8 cellular contexts compared by ENCODE assay signal in the genomic region with DNA sequence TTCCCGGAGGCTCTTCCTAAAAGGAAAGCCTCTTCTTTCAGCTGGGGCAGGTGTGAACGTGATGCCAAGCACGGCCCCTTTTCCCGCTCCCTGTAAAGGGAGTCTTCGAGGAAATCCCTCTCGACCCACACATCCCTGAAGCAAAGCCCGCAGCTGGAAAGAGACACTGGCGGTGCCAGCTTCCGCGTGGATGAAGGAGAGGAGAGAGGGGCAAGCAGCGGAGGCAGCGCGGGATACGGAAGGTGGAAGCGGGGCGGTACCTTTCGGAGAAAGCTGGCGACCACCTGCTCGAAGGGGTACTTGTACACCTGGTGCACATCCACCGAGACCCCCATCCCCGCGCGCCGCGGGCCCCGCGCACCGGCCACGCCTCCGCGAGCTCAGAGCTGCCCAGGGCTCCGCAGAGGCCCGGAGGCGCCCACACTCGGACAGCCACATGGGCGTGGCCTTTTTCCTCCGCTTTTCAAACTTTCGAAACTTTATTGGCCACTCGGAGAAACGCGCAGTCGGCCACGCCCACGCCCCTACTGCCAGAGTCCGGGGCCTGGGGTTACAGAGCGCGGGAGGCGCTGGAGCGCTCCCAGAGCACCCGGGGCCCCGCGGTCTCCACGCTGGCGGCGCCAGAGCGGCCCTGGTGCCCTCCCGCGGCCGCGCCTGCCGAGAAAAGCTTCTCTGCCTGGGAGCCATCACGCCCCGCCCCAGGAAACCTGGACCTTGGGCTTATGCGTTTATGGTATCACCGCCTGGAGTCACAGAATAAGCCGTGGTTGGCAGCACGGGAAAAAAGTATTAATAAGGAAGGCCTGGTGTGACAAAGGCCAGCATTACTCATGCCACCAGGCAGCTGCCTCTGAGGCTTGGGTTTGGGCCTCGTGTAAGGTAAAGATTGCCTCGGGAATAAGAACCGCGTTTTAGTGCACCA. TPM values are rescaled to one million over a fixed set of nuclear protein-coding genes. Genes with fewer than 3 reads are reported as not detected.
DNase-seq lines count a peak whose midpoint lies in the region; ATAC-seq and TF ChIP-seq lines count a peak whose summit lies in the region.

A gene (minus strand): TSS at position 426 of the 922 bp plus-strand sequence. CDS start 91 bp downstream, at position 335.

- ATAC-seq in GM21723 (IDR thresholded peaks at IDR 0.05; ENCODE audit: unreplicated experiment) (peak; percentile 86), heart left ventricle (peak; percentile 88 to 97 (median 95))

- WGBS in heart left ventricle, 4 donors: 1 to 2% (median 1%) methylated on average over 37 to 71 of the region's 71 CpGs
- 0 to 1% (median 1%) methylated on average over 62 to 71 of the region's 71 CpGs for WGBS in ovary, 3 donors

- peak within 1 kb of the TSS; percentile 79 for H3K9ac ChIP-seq in adipocyte (ENCODE audit: low read length)

- H3K27ac ChIP-seq in heart left ventricle (peak within 1 kb of the TSS; percentile 40 to 82 (median 69)), ovary (peak within 1 kb of the TSS; percentile 47 to 48)

- H3K9me3 ChIP-seq in adipocyte (ENCODE audit: control insufficient read depth, low read length) (no peaks in the 10 kb centered on the region), heart left ventricle (no peaks in the 10 kb centered on the region), ovary (no peaks in the 10 kb centered on the region)

- H3K36me3 ChIP-seq in adipocyte (ENCODE audit: control insufficient read depth, insufficient read depth, low read length, severe bottlenecking) (no peaks in the 10 kb centered on the region), heart left ventricle (no peaks in the 10 kb centered on the region), ovary (no peaks in the 10 kb centered on the region)

- no peaks in the 10 kb centered on the region for H3K36me3 Mint-ChIP-seq in type B pancreatic cell

- H3K4me3 Mint-ChIP-seq in type B pancreatic cell: peak within 1 kb of the TSS; percentile 81

- intact Hi-C loops in heart left ventricle (cut with DNase I) (loop anchor here in 9 of 10 donors (1.0 to 10.0 kb wide), 6 partner anchors 43 to 290 kb away; no protein-coding TSS in a partner anchor), ovary (cut with DNase I) (no loop called here)

- TF ChIP-seq EP300 in ovary (IDR thresholded peaks at IDR 0.05): no peak

- peaks cover 27% of the 10 kb centered on the region for H3K4me1 Mint-ChIP-seq in type B pancreatic cell (ENCODE audit: unreplicated experiment)

- TF ChIP-seq CTCF in heart left ventricle (IDR thresholded peaks at IDR 0.05): peak in 3 of 12 donors; percentile 12 to 32 (median 28)
- no peak for TF ChIP-seq CTCF in ovary (IDR thresholded peaks at IDR 0.05)
- peak; percentile 29 for TF ChIP-seq CTCF in type B pancreatic cell (conservative IDR thresholded peaks at IDR 0.05)

- H3K27me3 ChIP-seq in adipocyte (replicated peaks; ENCODE audit: control insufficient read depth, insufficient read depth, low read length) (no peaks in the 10 kb centered on the region), heart left ventricle (no peaks in the 10 kb centered on the region), ovary (no peaks in the 10 kb centered on the region)

- no peaks in the 10 kb centered on the region for H3K27me3 Mint-ChIP-seq in type B pancreatic cell

- DNase-seq in DMS79 treated with DMSO at 0.1 percent for 48 hours (lab: John Stamatoyannopoulos, UW) (peak; percentile 13), HuH-7 (ENCODE audit: low spot score) (peak; percentile 81), SK-MEL-5 (ENCODE audit: low read depth, low spot score) (peak; percentile 85), adipocyte (ENCODE audit: low read depth) (peak; percentile 97), heart left ventricle (peak; percentile 89 to 93 (median 91)), ovary (peak; percentile 85 to 92 (median 91)), type B pancreatic cell (ENCODE audit: extremely low spot score, unreplicated experiment) (peak; percentile 88)

- H3K4me3 ChIP-seq in adipocyte (ENCODE audit: low read length) (peak within 1 kb of the TSS; percentile 93), heart left ventricle (peak within 1 kb of the TSS; percentile 65 to 85 (median 76)), ovary (peak within 1 kb of the TSS; percentile 79)

- peaks cover 4% of the 10 kb centered on the region for H3K9me3 Mint-ChIP-seq in type B pancreatic cell

- H3K4me1 ChIP-seq in adipocyte (ENCODE audit: control insufficient read depth, insufficient read depth, low read length) (peaks cover 17% of the 10 kb centered on the region), heart left ventricle (peaks cover 0 to 26% (median 13%) of the 10 kb centered on the region in 12 donors), ovary (ENCODE audit: insufficient read depth) (peaks cover 7% of the 10 kb centered on the region)

- H3K27ac Mint-ChIP-seq in type B pancreatic cell: peak within 1 kb of the TSS; percentile 76

- in situ Hi-C loops in SK-MEL-5 (cut with HindIII; ENCODE audit: low pct_unique_long_range_greater_than_20kb, low sequenced_read_pairs): no loop called here

- TF ChIP-seq POLR2A in heart left ventricle (IDR thresholded peaks at IDR 0.05) (peak in 1 of 2 donors; percentile 75), ovary (IDR thresholded peaks at IDR 0.05) (no peak)

RNA-seq across cellular contexts. Expression of the gene that starts here (rescaled TPM):
- total RNA-seq in SK-MEL-5 (2014; rRNA removed; shearing (Covaris generic)): 19.1 and 22.6 TPM in 2 replicates
- polyA plus RNA-seq in SK-MEL-5 (2015; cell fraction: cytosol; rRNA removed): 6.3 and 8.6 TPM in 2 replicates
- 1.2 and 2.2 TPM in 2 replicates for polyA plus RNA-seq in SK-MEL-5 (2015; cell fraction: nucleus; rRNA removed)
- total RNA-seq in heart left ventricle (10 to 100 TPM in 5 of 9 donors, 1 to 10 TPM in 4; 6.5 to 26.7 (median 10.6) TPM), ovary (10 to 100 TPM; 14.5 to 49.7 (median 29.2) TPM), type B pancreatic cell (ENCODE audit: low replicate concordance) (15.5 and 19.6 TPM in 2 replicates)
- polyA plus RNA-seq in heart left ventricle (1 to 10 TPM; 1.2 to 1.7 TPM), ovary (1 to 10 TPM; 5.4 to 5.5 TPM)

Comparison
In these comparisons a context has a peak if more than half of its experiments do, and no peak if none do; other contexts are left out.
1. Peak in every context shown above with its lines: DNase-seq, ATAC-seq, H3K4me3 ChIP-seq and H3K27ac ChIP-seq.
2. DNase-seq: peak in every context shown above with its lines; median percentile 97 in adipocyte; 91 in heart left ventricle; 91 in ovary; 88 in type B pancreatic cell; 85 in SK-MEL-5; 81 in HuH-7; 13 in DMS79 treated with DMSO at 0.1 percent for 48 hours.
3. intact Hi-C loops: an anchor here in heart left ventricle (1.0 to 10.0 kb wide); none called in ovary.